17 cellular contexts compared by ENCODE assay signal in the genomic region with DNA sequence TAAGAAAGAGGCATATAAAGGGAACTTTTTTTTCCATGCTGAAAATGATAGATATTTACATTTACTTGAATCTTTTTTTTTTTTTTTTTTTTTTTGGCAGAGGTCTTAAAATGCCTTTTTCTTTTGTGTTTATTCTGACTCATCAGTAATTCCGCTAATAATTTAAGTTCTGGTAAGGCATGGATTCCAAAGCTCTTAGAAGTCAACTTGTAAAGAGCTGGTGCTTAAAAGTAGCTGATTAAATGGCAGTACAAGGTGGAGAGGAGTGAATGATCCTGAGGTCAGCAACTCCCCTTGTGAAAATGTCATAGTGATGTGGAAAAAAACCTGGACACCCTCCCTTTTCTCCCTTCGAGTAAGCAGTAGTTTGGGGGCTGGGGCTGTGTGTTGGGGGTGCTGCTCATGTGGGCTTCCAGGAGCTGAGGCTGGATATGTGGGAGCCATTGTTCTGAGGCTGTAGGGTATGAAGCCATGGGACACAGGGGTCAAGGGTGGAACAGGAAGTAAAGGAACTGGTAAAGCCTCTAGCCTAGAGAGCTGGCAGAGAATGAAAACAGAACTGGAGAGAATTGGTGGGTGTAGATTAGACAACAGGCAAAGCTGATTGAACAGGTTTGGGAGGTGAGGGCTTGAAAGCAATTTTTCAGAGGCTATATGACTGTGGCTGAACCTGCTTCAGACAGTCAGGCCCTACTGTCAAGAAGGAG. TPM values are rescaled to one million over a fixed set of nuclear protein-coding genes. Genes with fewer than 3 reads are reported as not detected.
DNase-seq lines count a peak whose midpoint lies in the region; ATAC-seq and TF ChIP-seq lines count a peak whose summit lies in the region.
"Had no signal": no experiment of that assay in that cellular context is flagged by ENCODE, and none has a peak within 500 bp of the region (broad histone marks: within the 10 kb centered on the region; RNA-seq: fewer than 3 reads in every experiment).

No MANE protein-coding gene starts in this region.

- peak overlapping the region; percentile 4 for H3K27ac Mint-ChIP-seq in nephron progenitor cell
- H3K27ac Mint-ChIP-seq: activated naive CD4-positive, alpha-beta T cell treated with anti-CD3 and anti-CD28 coated beads, Interleukin-2, amount 50 U/mL, for 72 hours; B cell had no signal

- DNase-seq in AG10803 (ENCODE audit: low read depth) (peak; percentile 74), HT-29 (ENCODE audit: low spot score) (peak; percentile 80), astrocyte of the spinal cord (ENCODE audit: low read depth, low spot score) (peak; percentile 71), nephron progenitor cell (no peak), upper lobe of left lung (no peak), esophagus squamous epithelium (lab: John Stamatoyannopoulos, UW) (no peak), CD1c-positive myeloid dendritic cell (ENCODE audit: extremely low spot score) (no peak), OCI-M2 (lab: John Stamatoyannopoulos, UW; ENCODE audit: unreplicated experiment) (no peak)
- DNase-seq: activated CD4-positive, CD25-positive, alpha-beta regulatory T cell; cerebellar nuclear complex; MM.1S; NCI-H2081 treated with DMSO at 0.1 percent for 48 hours; nucleus accumbens; stimulated activated CD4-positive, alpha-beta T cell treated with anti-CD3 and anti-CD28 coated beads, Interleukin-15, amount 100 ng/mL, for 24 hours; thyroid gland had no signal

- H3K4me1 Mint-ChIP-seq in nephron progenitor cell = peaks cover 24% of the 10 kb centered on the region
- H3K4me1 Mint-ChIP-seq: B cell had no signal

- no peak for TF ChIP-seq EP300 in upper lobe of left lung (IDR thresholded peaks at IDR 0.05)

- H3K36me3 ChIP-seq in upper lobe of left lung = no peaks in the 10 kb centered on the region
- no peaks in the 10 kb centered on the region for H3K36me3 ChIP-seq in esophagus squamous epithelium
- H3K36me3 ChIP-seq: thyroid gland had no signal

- 35 to 73% methylated on average over 2 of the region's 2 CpGs for WGBS in upper lobe of left lung, 2 donors
- 11 to 28% methylated on average over 2 of the region's 2 CpGs for WGBS in esophagus squamous epithelium, 2 donors

- H3K27ac ChIP-seq in upper lobe of left lung (no peak overlapping the region), esophagus squamous epithelium (no peak overlapping the region)
- H3K27ac ChIP-seq: thyroid gland had no signal

- no peak overlapping the region for H3K4me3 Mint-ChIP-seq in nephron progenitor cell
- H3K4me3 Mint-ChIP-seq: B cell had no signal

- ATAC-seq in upper lobe of left lung (ENCODE audit: low FRiP score in 2 of 2) = no peak
- ATAC-seq: activated naive CD4-positive, alpha-beta T cell treated with anti-CD3 and anti-CD28 coated beads, Interleukin-2, amount 50 U/mL, for 72 hours had no signal

- H3K27me3 Mint-ChIP-seq in nephron progenitor cell (ENCODE audit: low read depth, poor library complexity) = no peaks in the 10 kb centered on the region

- TF ChIP-seq POLR2A in upper lobe of left lung (IDR thresholded peaks at IDR 0.05) (no peak), esophagus squamous epithelium (IDR thresholded peaks at IDR 0.05) (no peak)

- H3K4me3 ChIP-seq in AG10803 (ENCODE audit: low read length) = no peak overlapping the region
- H3K4me3 ChIP-seq in astrocyte of the spinal cord (ENCODE audit: low read depth, low read length) = no peak overlapping the region
- no peak overlapping the region for H3K4me3 ChIP-seq in upper lobe of left lung
- no peak overlapping the region for H3K4me3 ChIP-seq in esophagus squamous epithelium
- H3K4me3 ChIP-seq: thyroid gland had no signal

- peaks cover 5% of the 10 kb centered on the region for H3K9me3 Mint-ChIP-seq in nephron progenitor cell
- H3K9me3 Mint-ChIP-seq: activated naive CD4-positive, alpha-beta T cell treated with anti-CD3 and anti-CD28 coated beads, Interleukin-2, amount 50 U/mL, for 72 hours had no signal

- no peaks in the 10 kb centered on the region for H3K9me3 ChIP-seq in upper lobe of left lung
- no peaks in the 10 kb centered on the region for H3K9me3 ChIP-seq in esophagus squamous epithelium
- H3K9me3 ChIP-seq: thyroid gland had no signal

- in situ Hi-C loops in astrocyte of the spinal cord (cut with HindIII; ENCODE audit: low sequenced_read_pairs) = no loop called here

- TF ChIP-seq CTCF in AG10803 (conservative IDR thresholded peaks at IDR 0.05; ENCODE audit: low read length) (no peak), astrocyte of the spinal cord (IDR thresholded peaks at IDR 0.05; ENCODE audit: low read depth, low read length) (no peak), nephron progenitor cell (IDR thresholded peaks at IDR 0.05) (no peak), upper lobe of left lung (IDR thresholded peaks at IDR 0.05) (no peak), esophagus squamous epithelium (IDR thresholded peaks at IDR 0.05) (no peak)

- H3K4me1 ChIP-seq in upper lobe of left lung = no peaks in the 10 kb centered on the region
- peaks cover 0 to 9% (median 0%) of the 10 kb centered on the region in 3 donors for H3K4me1 ChIP-seq in esophagus squamous epithelium
- H3K4me1 ChIP-seq: thyroid gland had no signal

- no peaks in the 10 kb centered on the region for H3K36me3 Mint-ChIP-seq in nephron progenitor cell (ENCODE audit: low read depth)
- H3K36me3 Mint-ChIP-seq: activated naive CD4-positive, alpha-beta T cell treated with anti-CD3 and anti-CD28 coated beads, Interleukin-2, amount 50 U/mL, for 72 hours had no signal

- intact Hi-C loops in esophagus squamous epithelium (cut with DNase I) = no loop called here

- H3K27me3 ChIP-seq in upper lobe of left lung = no peaks in the 10 kb centered on the region
- peaks cover 0 to 8% (median 0%) of the 10 kb centered on the region in 4 donors for H3K27me3 ChIP-seq in esophagus squamous epithelium
- H3K27me3 ChIP-seq: thyroid gland had no signal

RNA-seq across cellular contexts. Expression of gene PITX2, which starts 41.0 kb away (rescaled TPM):
- 8.6 and 10.3 TPM in 2 replicates for total RNA-seq in HT-29 (2014; rRNA removed; shearing (Covaris generic))
- total RNA-seq in upper lobe of left lung = under 1 TPM in 1 of 6 donors, not detected in 5; 0.30 TPM
- total RNA-seq in esophagus squamous epithelium = 1 to 10 TPM in 2 of 4 donors, under 1 TPM in 1, not detected in 1; 0.66 to 4.8 (median 1.5) TPM
- total RNA-seq: activated naive CD4-positive, alpha-beta T cell treated with anti-CD3 and anti-CD28 coated beads, Interleukin-2, amount 50 U/mL, for 72 hours; B cell; thyroid gland had no signal

Comparison
In these comparisons a context has a peak if more than half of its experiments do, and no peak if none do; other contexts are left out.
1. DNase-seq: peak in AG10803 (single experiment), HT-29 (single experiment) and astrocyte of the spinal cord (single experiment); none in nephron progenitor cell (single experiment), upper lobe of left lung (0 of 2), esophagus squamous epithelium (single experiment), CD1c-positive myeloid dendritic cell (single experiment) and OCI-M2 (single experiment).